ENCODE assay signal across 7 cellular contexts in genomic region chr14:69535230-69535848, GRCh38. TPM values are rescaled to one million over a fixed set of nuclear protein-coding genes. Genes with fewer than 3 reads are reported as not detected.
DNase-seq lines count a peak whose midpoint lies in the region; ATAC-seq and TF ChIP-seq lines count a peak whose summit lies in the region.

No MANE protein-coding gene starts in this region.

- intact Hi-C loops in lower lobe of right lung (cut with DNase I): no loop called here

- H3K27ac ChIP-seq in lower lobe of right lung: no peak overlapping the region

- H3K36me3 ChIP-seq in lower lobe of right lung: no peaks in the 10 kb centered on the region

- no peak overlapping the region for H3K4me3 ChIP-seq in lower lobe of right lung

- peaks cover 5% of the 10 kb centered on the region for H3K9me3 ChIP-seq in lower lobe of right lung

- no peaks in the 10 kb centered on the region for H3K9me3 Mint-ChIP-seq in chondrocyte (ENCODE audit: low read depth)

- peaks cover 23% of the 10 kb centered on the region for H3K27me3 Mint-ChIP-seq in chondrocyte (ENCODE audit: low read depth)

- H3K4me3 Mint-ChIP-seq in chondrocyte (ENCODE audit: unreplicated experiment): no peak overlapping the region

- H3K36me3 Mint-ChIP-seq in chondrocyte (ENCODE audit: low read depth): no peaks in the 10 kb centered on the region

- no peaks in the 10 kb centered on the region for H3K4me1 ChIP-seq in lower lobe of right lung

- TF ChIP-seq CTCF in chondrocyte (IDR thresholded peaks at IDR 0.05) (peak; percentile 85), lower lobe of right lung (IDR thresholded peaks at IDR 0.05) (peak; percentile 60)

- DNase-seq in HCEC 1CT: peak; percentile 53
- peak; percentile 46 for DNase-seq in NCI-H524 treated with DMSO at 0.1 percent for 48 hours (lab: John Stamatoyannopoulos, UW)
- no peak for DNase-seq in chondrocyte (ENCODE audit: low spot score)
- DNase-seq in lower lobe of right lung: no peak
- DNase-seq in NK-92 (lab: John Stamatoyannopoulos, UW; ENCODE audit: unreplicated experiment): no peak

- no peaks in the 10 kb centered on the region for H3K27me3 ChIP-seq in lower lobe of right lung (ENCODE audit: low read depth)

- ATAC-seq in lower lobe of right lung (peak; percentile 61 to 72), HG03442 (IDR thresholded peaks at IDR 0.05; ENCODE audit: unreplicated experiment) (no peak), HG03378 (IDR thresholded peaks at IDR 0.05; ENCODE audit: unreplicated experiment) (no peak)

- no peaks in the 10 kb centered on the region for H3K4me1 Mint-ChIP-seq in chondrocyte (ENCODE audit: low read depth)

- H3K27ac Mint-ChIP-seq in chondrocyte (ENCODE audit: unreplicated experiment): no peak overlapping the region

RNA-seq across cellular contexts. Expression of gene CCDC177, which starts 39.3 kb away (rescaled TPM):
- total RNA-seq in chondrocyte (not detected in 3 replicates), lower lobe of right lung (not detected)

RNA-seq across cellular contexts. Expression of gene PLEKHD1, which starts 50.8 kb away (rescaled TPM):
- 0.08 to 0.15 TPM (median 0.10 TPM) in 3 replicates for total RNA-seq in chondrocyte
- 0.47 TPM for total RNA-seq in lower lobe of right lung

Comparison
In these comparisons a context has a peak if more than half of its experiments do, and no peak if none do; other contexts are left out.
1. DNase-seq: peak in HCEC 1CT (single experiment) and NCI-H524 treated with DMSO at 0.1 percent for 48 hours (single experiment); none in chondrocyte (single experiment), lower lobe of right lung (single experiment) and NK-92 (single experiment).
2. ATAC-seq: peak in lower lobe of right lung (2 of 2); none in HG03442 (single experiment) and HG03378 (single experiment).